ENCODE assay signal across 8 cellular contexts in the genomic region with DNA sequence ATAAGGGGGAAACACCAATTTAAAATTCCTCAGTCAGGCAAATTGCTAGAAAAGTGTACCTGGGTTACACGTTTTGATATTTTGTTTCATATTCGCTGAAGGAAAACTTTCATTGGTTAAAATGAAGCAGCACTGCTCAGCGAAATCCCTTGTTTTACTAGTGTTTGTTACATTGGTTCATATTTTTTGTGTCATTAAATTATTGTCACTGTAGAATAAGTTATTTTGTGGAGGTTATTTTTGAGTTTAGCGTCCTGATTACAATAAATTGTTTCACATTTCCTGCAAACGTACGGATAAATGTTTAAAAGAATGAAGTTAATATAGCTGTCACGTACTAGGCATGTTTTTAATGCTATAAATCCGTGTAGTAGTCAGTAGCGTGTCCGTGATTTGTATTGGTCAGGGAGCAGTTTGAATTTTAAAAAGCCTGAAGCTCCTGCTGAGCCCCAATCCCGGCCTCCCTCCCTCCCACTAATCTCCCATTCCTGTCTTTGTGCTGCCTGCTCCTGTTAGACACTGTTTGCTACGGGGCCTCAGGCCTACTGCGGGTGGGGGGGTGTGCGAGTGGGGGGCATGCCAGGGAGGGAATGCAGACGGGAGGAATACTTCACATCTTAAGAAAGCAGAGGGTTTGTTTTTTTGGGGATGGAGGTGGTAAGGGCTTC. TPM values are rescaled to one million over a fixed set of nuclear protein-coding genes. Genes with fewer than 3 reads are reported as not detected.
DNase-seq lines count a peak whose midpoint lies in the region; ATAC-seq and TF ChIP-seq lines count a peak whose summit lies in the region.

No MANE protein-coding gene starts in this region.

- H2BK120ac ChIP-seq in neuronal stem cell (ENCODE audit: low read depth, low read length), result no peak overlapping the region

- H3K36me3 Mint-ChIP-seq in Calu3 (ENCODE audit: insufficient read depth, unreplicated experiment) (peaks cover 46% of the 10 kb centered on the region), T-cell (no peaks in the 10 kb centered on the region)

- H4K8ac ChIP-seq in neuronal stem cell (ENCODE audit: low read depth, low read length), result no peak overlapping the region

- no peak for TF ChIP-seq POLR2A in esophagus squamous epithelium (IDR thresholded peaks at IDR 0.05)

- H2BK5ac ChIP-seq in neuronal stem cell (ENCODE audit: low read length), result no peak overlapping the region

- POLR2A ChIA-PET in T-cell (lab: Charles Lee), result no interaction called here

- no peaks in the 10 kb centered on the region for H3K27me3 ChIP-seq in HUES48 (ENCODE audit: control insufficient read depth, insufficient read depth, low read length)
- no peaks in the 10 kb centered on the region for H3K27me3 ChIP-seq in esophagus squamous epithelium
- H3K27me3 ChIP-seq in neuronal stem cell (ENCODE audit: control insufficient read depth in 3 of 3, insufficient read depth in 3 of 3, low read depth in 1 of 3, low read length in 3 of 3), result no peaks in the 10 kb centered on the region

- H3K27me3 Mint-ChIP-seq in Calu3 (ENCODE audit: unreplicated experiment) (no peaks in the 10 kb centered on the region), T-cell (no peaks in the 10 kb centered on the region)

- H3K18ac ChIP-seq in neuronal stem cell (ENCODE audit: low read length), result no peak overlapping the region

- intact Hi-C loops in Calu3 (cut with micrococcal nuclease; ENCODE audit: unreplicated experiment) (loop anchor here (1.0 to 5.0 kb wide), 3 partner anchors 62 to 129 kb away; no protein-coding TSS in a partner anchor), esophagus squamous epithelium (cut with DNase I) (no loop called here)

- H3K27ac ChIP-seq in HUES48 (ENCODE audit: low read depth, low read length) (peak overlapping the region; percentile 98), esophagus squamous epithelium (peak overlapping the region; percentile 94 to 98 (median 98)), neuronal stem cell (replicated peaks; ENCODE audit: low read length) (no peak overlapping the region)

- H3K4me3 Mint-ChIP-seq in Calu3 (ENCODE audit: low read depth, unreplicated experiment), result peak overlapping the region; percentile 89
- H3K4me3 Mint-ChIP-seq in T-cell, result peak overlapping the region; percentile 82 to 92 (median 88)

- H2AK5ac ChIP-seq in neuronal stem cell (ENCODE audit: low read depth, low read length), result no peak overlapping the region

- H2BK15ac ChIP-seq in neuronal stem cell (ENCODE audit: low read length), result no peak overlapping the region

- CTCF ChIA-PET in Calu3 (lab: Charles Lee), result interaction anchor here (0.6 to 0.7 kb wide), 3 partner anchors 26 to 169 kb away, joined by 3 to 4 read pairs (median 3); no protein-coding TSS in a partner anchor
- CTCF ChIA-PET in T-cell (lab: Charles Lee), result interaction anchor here (0.7 to 1.6 kb wide), 4 partner anchors 9 to 68 kb away, joined by 3 to 5 read pairs (median 4); no protein-coding TSS in a partner anchor

- H3K36me3 ChIP-seq in HUES48 (ENCODE audit: control insufficient read depth, insufficient read depth, low read length) (no peaks in the 10 kb centered on the region), esophagus squamous epithelium (no peaks in the 10 kb centered on the region), neuronal stem cell (replicated peaks in 1 of 2; ENCODE audit: control insufficient read depth in 2 of 2, insufficient read depth in 2 of 2, low read length in 2 of 2) (peaks cover 0 to 5% of the 10 kb centered on the region in 2 donors)

- H3K9me3 ChIP-seq in HUES48 (ENCODE audit: control insufficient read depth, insufficient read depth, low read length), result no peaks in the 10 kb centered on the region
- H3K9me3 ChIP-seq in esophagus squamous epithelium, result no peaks in the 10 kb centered on the region
- H3K9me3 ChIP-seq in neuronal stem cell (replicated peaks in 1 of 2; ENCODE audit: control insufficient read depth in 2 of 2, insufficient read depth in 1 of 2, low read depth in 1 of 2, low read length in 2 of 2), result no peaks in the 10 kb centered on the region

- DNase-seq in Calu3 (peak; percentile 14), T-cell (no peak), esophagus squamous epithelium (lab: John Stamatoyannopoulos, UW) (no peak), neuronal stem cell (ENCODE audit: low spot score) (peak; percentile 75), putamen (ENCODE audit: low spot score) (no peak)
- no peak for DNase-seq in stimulated activated CD4-positive, alpha-beta T cell treated with anti-CD3 and anti-CD28 coated beads, Interleukin-15, amount 100 ng/mL, for 24 hours
- no peak for DNase-seq in activated CD4-positive, alpha-beta T cell treated with anti-CD3 and anti-CD28 coated beads, Interleukin-2, amount 50 U/mL, for 48 hours

- H2BK12ac ChIP-seq in neuronal stem cell (ENCODE audit: low read length), result no peak overlapping the region

- H3K23ac ChIP-seq in neuronal stem cell (ENCODE audit: low read depth, low read length, poor library complexity), result no peak overlapping the region

- H3K4me3 ChIP-seq in HUES48 (ENCODE audit: low read depth, low read length) (peak overlapping the region; percentile 99), esophagus squamous epithelium (peak overlapping the region; percentile 71 to 91 (median 89)), neuronal stem cell (ENCODE audit: low read length in 2 of 2) (peak overlapping the region; percentile 68 to 75)

- H3K27ac Mint-ChIP-seq in Calu3 (ENCODE audit: unreplicated experiment) (peak overlapping the region; percentile 65), T-cell (peak overlapping the region; percentile 94 to 97)

- H3K79me1 ChIP-seq in neuronal stem cell (ENCODE audit: low read depth, low read length), result peaks cover 3% of the 10 kb centered on the region

- H3K14ac ChIP-seq in neuronal stem cell (ENCODE audit: low read length), result no peak overlapping the region

- ATAC-seq in T-cell (replicated peaks in 1 of 4), result no peak

- TF ChIP-seq CTCF in Calu3 (IDR thresholded peaks at IDR 0.05; ENCODE audit: unreplicated experiment) (no peak), esophagus squamous epithelium (IDR thresholded peaks at IDR 0.05) (no peak)

- H3K4ac ChIP-seq in neuronal stem cell (ENCODE audit: low read length), result no peak overlapping the region

- H4K91ac ChIP-seq in neuronal stem cell (ENCODE audit: low read depth, low read length, poor library complexity), result no peak overlapping the region

- peak overlapping the region; percentile 25 for H3K4me2 ChIP-seq in neuronal stem cell (ENCODE audit: insufficient read depth, low read length, poor library complexity, severe bottlenecking)

- BruUV-seq in Calu3 (replicated peaks; lab: Mats Ljungman, UMichigan), result no TSS peak

- H3K9ac ChIP-seq in HUES48 (ENCODE audit: low read depth, low read length) (no peak overlapping the region), neuronal stem cell (ENCODE audit: low read depth, low read length, poor library complexity) (no peak overlapping the region)

- H2AFZ ChIP-seq in neuronal stem cell (ENCODE audit: low read length), result no peak overlapping the region

- peaks cover 28% of the 10 kb centered on the region for H3K4me1 Mint-ChIP-seq in Calu3 (ENCODE audit: low read depth, unreplicated experiment)
- H3K4me1 Mint-ChIP-seq in T-cell, result peaks cover 48 to 63% (median 54%) of the 10 kb centered on the region in 3 donors

- 1 to 3% methylated on average over 12 to 15 of the region's 15 CpGs for WGBS in esophagus squamous epithelium, 2 donors
- WGBS in neuronal stem cell (ENCODE audit: extremely low coverage in 2 of 2, insufficient read length in 2 of 2, insufficient replicate concordance in 1 of 2), 2 donors, result no CpG with 5 or more reads among the region's 15 CpGs

- H3K4me1 ChIP-seq in HUES48 (ENCODE audit: control insufficient read depth, insufficient read depth, low read length) (peaks cover 43% of the 10 kb centered on the region), esophagus squamous epithelium (peaks cover 7 to 75% (median 38%) of the 10 kb centered on the region in 3 donors), neuronal stem cell (ENCODE audit: control insufficient read depth in 2 of 2, insufficient read depth in 1 of 2, low read depth in 1 of 2, low read length in 2 of 2) (peaks cover 0 to 6% of the 10 kb centered on the region in 2 donors)

- H3K9me3 Mint-ChIP-seq in Calu3 (ENCODE audit: low read depth, unreplicated experiment) (no peaks in the 10 kb centered on the region), T-cell (no peaks in the 10 kb centered on the region)

RNA-seq across cellular contexts. Expression of a gene that starts 2.0 kb away (rescaled TPM):
- total RNA-seq in Calu3 (2022), result 53.1 and 53.2 TPM in 2 replicates
- total RNA-seq in T-cell, result 100 to 1,000 TPM in 2 of 5 donors, 10 to 100 TPM in 3; 87.5 to 133 (median 93.6) TPM
- 10 to 100 TPM; 19.4 to 50.0 (median 31.3) TPM for total RNA-seq in esophagus squamous epithelium
- 28.2 TPM for polyA plus RNA-seq in neuronal stem cell (2013, experiment 1 of 2)
- 30.3 TPM for polyA plus RNA-seq in neuronal stem cell (2013, experiment 2 of 2)

Comparison
In these comparisons a context has a peak if more than half of its experiments do, and no peak if none do; other contexts are left out.
1. DNase-seq: peak in Calu3 (single experiment) and neuronal stem cell (single experiment); none in T-cell (0 of 34), esophagus squamous epithelium (single experiment), putamen (single experiment), stimulated activated CD4-positive, alpha-beta T cell treated with anti-CD3 and anti-CD28 coated beads, Interleukin-15, amount 100 ng/mL, for 24 hours (single experiment) and activated CD4-positive, alpha-beta T cell treated with anti-CD3 and anti-CD28 coated beads, Interleukin-2, amount 50 U/mL, for 48 hours (0 of 2).
2. Peak in every context shown above with its lines, with median percentiles within 50 percentile points of each other: H3K4me3 ChIP-seq.